Comparison of ENCODE assay signal across 1 cellular context in the genomic region with DNA sequence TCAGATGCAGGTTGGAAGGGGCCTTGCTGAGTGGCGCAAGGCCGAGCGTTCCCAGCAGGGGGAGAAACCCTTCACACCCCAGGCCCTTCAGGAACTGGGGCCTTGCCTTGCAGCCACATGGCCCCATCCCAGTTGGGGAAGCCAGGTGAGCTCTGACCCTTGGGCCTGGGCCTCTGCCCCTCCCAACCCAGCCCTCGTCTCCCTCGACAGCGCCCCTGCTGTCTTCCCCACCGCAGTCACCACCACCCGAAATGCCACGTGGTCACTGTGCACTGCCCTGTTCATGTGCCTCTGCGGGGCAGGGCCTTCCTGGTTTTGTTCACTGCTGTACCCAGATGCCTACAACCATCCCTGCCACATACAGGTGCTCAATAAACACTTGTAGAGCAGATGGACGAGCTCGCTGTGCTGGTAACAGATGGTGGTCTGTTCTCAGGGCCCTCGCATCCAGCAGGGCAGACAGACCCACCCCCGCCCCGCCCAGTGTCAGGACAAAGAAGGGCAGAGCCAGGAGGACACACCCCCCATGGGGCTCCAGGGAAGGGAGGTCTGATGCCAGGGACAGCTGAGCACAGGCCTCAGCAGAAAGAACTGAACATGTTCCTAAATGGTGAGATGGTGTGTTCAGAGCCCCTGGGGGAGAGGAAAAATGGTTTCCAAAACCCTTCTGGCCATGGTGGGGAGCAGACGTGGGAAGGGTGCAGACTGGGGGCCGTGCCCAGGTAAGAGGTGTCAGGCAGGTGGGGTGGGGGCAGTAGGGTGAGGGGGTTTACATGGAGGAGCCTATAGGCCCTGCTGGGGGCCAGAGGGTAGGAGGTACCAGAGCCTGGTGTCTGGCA.
TF ChIP-seq lines count a peak whose summit lies in the region.

No MANE protein-coding gene starts in this region.

TF ChIP-seq in K562, 482 proteins besides CTCF, POLR2A, EP300 and RAD21 (continued from another document and continues in another):
- TF ChIP-seq PATZ1 (CRISPR knock-in tag; IDR thresholded peaks at IDR 0.05; ENCODE audit: borderline replicate concordance): no peak
- no peak for TF ChIP-seq TRIM28 (IDR thresholded peaks at IDR 0.05)
- TF ChIP-seq ARID1B (IDR thresholded peaks at IDR 0.05): peak; percentile 20; the same call in 1 of the 2 replicates
- TF ChIP-seq NR4A1 (CRISPR knock-in tag; IDR thresholded peaks at IDR 0.05): no peak
- no peak for TF ChIP-seq NR4A1 (tag; IDR thresholded peaks at IDR 0.05)
- TF ChIP-seq, protein P1, sequence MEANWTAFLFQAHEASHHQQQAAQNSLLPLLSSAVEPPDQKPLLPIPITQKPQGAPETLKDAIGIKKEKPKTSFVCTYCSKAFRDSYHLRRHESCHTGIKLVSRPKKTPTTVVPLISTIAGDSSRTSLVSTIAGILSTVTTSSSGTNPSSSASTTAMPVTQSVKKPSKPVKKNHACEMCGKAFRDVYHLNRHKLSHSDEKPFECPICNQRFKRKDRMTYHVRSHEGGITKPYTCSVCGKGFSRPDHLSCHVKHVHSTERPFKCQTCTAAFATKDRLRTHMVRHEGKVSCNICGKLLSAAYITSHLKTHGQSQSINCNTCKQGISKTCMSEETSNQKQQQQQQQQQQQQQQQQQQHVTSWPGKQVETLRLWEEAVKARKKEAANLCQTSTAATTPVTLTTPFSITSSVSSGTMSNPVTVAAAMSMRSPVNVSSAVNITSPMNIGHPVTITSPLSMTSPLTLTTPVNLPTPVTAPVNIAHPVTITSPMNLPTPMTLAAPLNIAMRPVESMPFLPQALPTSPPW (CRISPR knock-in tag; IDR thresholded peaks at IDR 0.05): peak; percentile 56
- no peak for TF ChIP-seq ETV1 (tag; conservative IDR thresholded peaks at IDR 0.05; ENCODE audit: low read depth)
- TF ChIP-seq NEUROD1 (IDR thresholded peaks at IDR 0.05; ENCODE audit: borderline replicate concordance, low read depth, low read length, partially characterized antibody): no peak
- TF ChIP-seq, protein P2, sequence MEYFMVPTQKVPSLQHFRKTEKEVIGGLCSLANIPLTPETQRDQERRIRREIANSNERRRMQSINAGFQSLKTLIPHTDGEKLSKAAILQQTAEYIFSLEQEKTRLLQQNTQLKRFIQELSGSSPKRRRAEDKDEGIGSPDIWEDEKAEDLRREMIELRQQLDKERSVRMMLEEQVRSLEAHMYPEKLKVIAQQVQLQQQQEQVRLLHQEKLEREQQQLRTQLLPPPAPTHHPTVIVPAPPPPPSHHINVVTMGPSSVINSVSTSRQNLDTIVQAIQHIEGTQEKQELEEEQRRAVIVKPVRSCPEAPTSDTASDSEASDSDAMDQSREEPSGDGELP (CRISPR knock-in tag; IDR thresholded peaks at IDR 0.05; ENCODE audit: borderline replicate concordance): peak; percentile 57; the same call in 1 of the 2 replicates
- no peak for TF ChIP-seq SLC30A9 (CRISPR knock-in tag; IDR thresholded peaks at IDR 0.05)
- TF ChIP-seq ZSCAN29 (IDR thresholded peaks at IDR 0.05): no peak
- TF ChIP-seq CBX3 (IDR thresholded peaks at IDR 0.05; ENCODE audit: borderline replicate concordance in 1 of 2, low read length in 2 of 2): 0 out of 3 replicates have a peak, but pooled peaks of 1 of the 2 experiments have one; percentile 36
- TF ChIP-seq BACH1 (tag; IDR thresholded peaks at IDR 0.05): no peak
- TF ChIP-seq ZNF408 (CRISPR knock-in tag; IDR thresholded peaks at IDR 0.05; ENCODE audit: low read depth): no peak
- no peak for TF ChIP-seq OTX1 (CRISPR knock-in tag; IDR thresholded peaks at IDR 0.05)
- TF ChIP-seq ZFX (CRISPR knock-in tag; IDR thresholded peaks at IDR 0.05): peak; percentile 32; the same call in 1 of the 2 replicates
- TF ChIP-seq, protein P3, sequence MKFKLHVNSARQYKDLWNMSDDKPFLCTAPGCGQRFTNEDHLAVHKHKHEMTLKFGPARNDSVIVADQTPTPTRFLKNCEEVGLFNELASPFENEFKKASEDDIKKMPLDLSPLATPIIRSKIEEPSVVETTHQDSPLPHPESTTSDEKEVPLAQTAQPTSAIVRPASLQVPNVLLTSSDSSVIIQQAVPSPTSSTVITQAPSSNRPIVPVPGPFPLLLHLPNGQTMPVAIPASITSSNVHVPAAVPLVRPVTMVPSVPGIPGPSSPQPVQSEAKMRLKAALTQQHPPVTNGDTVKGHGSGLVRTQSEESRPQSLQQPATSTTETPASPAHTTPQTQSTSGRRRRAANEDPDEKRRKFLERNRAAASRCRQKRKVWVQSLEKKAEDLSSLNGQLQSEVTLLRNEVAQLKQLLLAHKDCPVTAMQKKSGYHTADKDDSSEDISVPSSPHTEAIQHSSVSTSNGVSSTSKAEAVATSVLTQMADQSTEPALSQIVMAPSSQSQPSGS (CRISPR knock-in tag; IDR thresholded peaks at IDR 0.05): no peak
- TF ChIP-seq ARNT (IDR thresholded peaks at IDR 0.05): no peak
- TF ChIP-seq ELK3 (CRISPR knock-in tag; IDR thresholded peaks at IDR 0.05): no peak
- TF ChIP-seq MAX (CRISPR knock-in tag; IDR thresholded peaks at IDR 0.05): peak; percentile 95
- TF ChIP-seq SETDB1 (IDR thresholded peaks at IDR 0.05; ENCODE audit: low read length): no peak
- TF ChIP-seq, protein P4, sequence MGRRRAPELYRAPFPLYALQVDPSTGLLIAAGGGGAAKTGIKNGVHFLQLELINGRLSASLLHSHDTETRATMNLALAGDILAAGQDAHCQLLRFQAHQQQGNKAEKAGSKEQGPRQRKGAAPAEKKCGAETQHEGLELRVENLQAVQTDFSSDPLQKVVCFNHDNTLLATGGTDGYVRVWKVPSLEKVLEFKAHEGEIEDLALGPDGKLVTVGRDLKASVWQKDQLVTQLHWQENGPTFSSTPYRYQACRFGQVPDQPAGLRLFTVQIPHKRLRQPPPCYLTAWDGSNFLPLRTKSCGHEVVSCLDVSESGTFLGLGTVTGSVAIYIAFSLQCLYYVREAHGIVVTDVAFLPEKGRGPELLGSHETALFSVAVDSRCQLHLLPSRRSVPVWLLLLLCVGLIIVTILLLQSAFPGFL (CRISPR knock-in tag; IDR thresholded peaks at IDR 0.05): no peak
- TF ChIP-seq ZBTB11 (CRISPR knock-in tag; IDR thresholded peaks at IDR 0.05): no peak
- TF ChIP-seq ZNF592 (IDR thresholded peaks at IDR 0.05): peak; percentile 40; the same call in 1 of the 2 replicates
- peak in 1 of 2 experiments; percentile 27; a peak in 1 of 4 replicates for TF ChIP-seq MAZ (CRISPR knock-in tag; conservative IDR thresholded peaks at IDR 0.05 in 1 of 2, IDR thresholded peaks at IDR 0.05 in 1 of 2)
